11 cellular contexts compared by ENCODE assay signal in genomic region chr1:19338323-19338762, GRCh38. TPM values are rescaled to one million over a fixed set of nuclear protein-coding genes. Genes with fewer than 3 reads are reported as not detected.
A peak's percentile ranks its signal among the peaks of the same experiment; 100 is the strongest.
DNase-seq lines count a peak whose midpoint lies in the region; ATAC-seq and TF ChIP-seq lines count a peak whose summit lies in the region.
"Had no signal": no experiment of that assay in that cellular context is flagged by ENCODE, and none has a peak within 500 bp of the region (broad histone marks: within the 10 kb centered on the region; RNA-seq: fewer than 3 reads in every experiment).

No MANE protein-coding gene starts in this region.

- no peak overlapping the region for H2AK5ac ChIP-seq in H9 (ENCODE audit: insufficient read length, low read length)

- H2BK12ac ChIP-seq in H9 (ENCODE audit: insufficient read length, low read depth, low read length), result no peak overlapping the region

- ATAC-seq in mucosa of descending colon (peak; percentile 18), sciatic nerve (no peak), HG02970 (IDR thresholded peaks at IDR 0.05; ENCODE audit: low FRiP score, unreplicated experiment) (no peak), GM19035 (IDR thresholded peaks at IDR 0.05; ENCODE audit: unreplicated experiment) (no peak)

- no peak overlapping the region for H3K4ac ChIP-seq in H9 (ENCODE audit: low read depth, low read length)

- H4K91ac ChIP-seq in H9 (ENCODE audit: insufficient read length, low read depth, low read length), result peak overlapping the region; percentile 40

- H3K9ac ChIP-seq in H9 (ENCODE audit: extremely low read depth, insufficient read length, low read length), result no peak overlapping the region
- H3K9ac ChIP-seq in endodermal cell (ENCODE audit: extremely low read depth, low read length, poor library complexity, severe bottlenecking), result no peak overlapping the region
- H3K9ac ChIP-seq in Karpas-422 (ENCODE audit: low read length), result no peak overlapping the region

- no CpG with 5 or more reads among the region's 27 CpGs for WGBS in H9 (ENCODE audit: extremely low coverage, insufficient read length, low lambda C conversion rate)
- WGBS in endodermal cell (ENCODE audit: insufficient coverage in 1 of 2, insufficient read length in 1 of 2), 2 experiments, result 88 to 95% methylated on average over 17 to 27 of the region's 27 CpGs

- no peaks in the 10 kb centered on the region for H3K27me3 Mint-ChIP-seq in H9 (ENCODE audit: low read depth)
- no peaks in the 10 kb centered on the region for H3K27me3 Mint-ChIP-seq in endodermal cell (ENCODE audit: insufficient read depth)

- H4K5ac ChIP-seq in H9 (ENCODE audit: insufficient read length, low read depth, low read length), result peak overlapping the region; percentile 13

- H3K27ac Mint-ChIP-seq in H9 (peak overlapping the region; percentile 97 to 98 (median 98)), endodermal cell (peak overlapping the region; percentile 94)

- no peak overlapping the region for H2BK20ac ChIP-seq in H9 (ENCODE audit: low read depth, low read length, poor library complexity, severe bottlenecking)

- H3K18ac ChIP-seq in H9 (ENCODE audit: insufficient read length, low read depth, low read length), result peak overlapping the region; percentile 78

- H3K79me2 ChIP-seq in H9 (ENCODE audit: insufficient read depth, low read length) (no peaks in the 10 kb centered on the region), Karpas-422 (ENCODE audit: low read length) (0 out of 2 replicates have a peak, but pooled peaks cover 3% of the 10 kb centered on the region)

- H4K20me1 ChIP-seq in H9 (ENCODE audit: control insufficient read depth, insufficient read depth, insufficient read length), result no peaks in the 10 kb centered on the region
- no peaks in the 10 kb centered on the region for H4K20me1 ChIP-seq in Karpas-422 (ENCODE audit: insufficient read depth, low read depth, low read length)

- H3K27me3 ChIP-seq in H9 (ENCODE audit: insufficient read depth, low read length), result no peaks in the 10 kb centered on the region
- H3K27me3 ChIP-seq in endodermal cell (ENCODE audit: control insufficient read depth, insufficient read depth, low read length, poor library complexity, severe bottlenecking), result no peaks in the 10 kb centered on the region
- H3K27me3 ChIP-seq in Karpas-422 (ENCODE audit: low read length), result no peaks in the 10 kb centered on the region

- H3K9me2 ChIP-seq in Karpas-422 (replicated peaks; ENCODE audit: insufficient read depth, low read length), result no peaks in the 10 kb centered on the region

- H3K9me3 Mint-ChIP-seq in H9, result no peaks in the 10 kb centered on the region
- no peaks in the 10 kb centered on the region for H3K9me3 Mint-ChIP-seq in endodermal cell

- TF ChIP-seq CTCF in H9 (conservative IDR thresholded peaks at IDR 0.05) (peak; percentile 74), endodermal cell (conservative IDR thresholded peaks at IDR 0.05) (peak; percentile 80), mucosa of descending colon (IDR thresholded peaks at IDR 0.05) (no peak)

- H2BK120ac ChIP-seq in H9 (ENCODE audit: low read depth, low read length, poor library complexity, severe bottlenecking), result no peak overlapping the region

- peaks cover 22 to 35% of the 10 kb centered on the region in 2 experiments for H3K4me1 Mint-ChIP-seq in H9
- peaks cover 6% of the 10 kb centered on the region for H3K4me1 Mint-ChIP-seq in endodermal cell

- H3K4me3 Mint-ChIP-seq in H9, result peak overlapping the region in 1 of 2 experiments; percentile 34; a peak in 4 of 5 replicates
- H3K4me3 Mint-ChIP-seq in endodermal cell, result peak overlapping the region; percentile 33

- no peak overlapping the region for H3T11ph ChIP-seq in H9 (ENCODE audit: low read length)

- intact Hi-C loops in mucosa of descending colon (cut with DNase I, micrococcal nuclease), result no loop called here
- intact Hi-C loops in sciatic nerve (cut with DNase I), result no loop called here

- no peak overlapping the region for H4K8ac ChIP-seq in H9 (replicated peaks; ENCODE audit: insufficient read length, low read depth, low read length)

- no peak overlapping the region for H2AFZ ChIP-seq in H9 (ENCODE audit: low read length)
- no peak overlapping the region for H2AFZ ChIP-seq in Karpas-422 (ENCODE audit: low read length)

- peak overlapping the region; percentile 25 for H3K4me2 ChIP-seq in H9 (ENCODE audit: insufficient read depth, insufficient read length, low read length)
- H3K4me2 ChIP-seq in Karpas-422 (ENCODE audit: low read depth, low read length, poor library complexity, severe bottlenecking), result no peak overlapping the region

- H3K36me3 ChIP-seq in endodermal cell (ENCODE audit: control insufficient read depth, insufficient read depth, low read length), result peaks cover 35% of the 10 kb centered on the region
- peaks cover 6% of the 10 kb centered on the region for H3K36me3 ChIP-seq in mucosa of descending colon (ENCODE audit: low read depth)
- no peaks in the 10 kb centered on the region; the same call in none of the 2 replicates for H3K36me3 ChIP-seq in Karpas-422 (ENCODE audit: insufficient read depth, low read length)

- H3K9me3 ChIP-seq in H9 (ENCODE audit: control insufficient read depth, low read depth, low read length) (no peaks in the 10 kb centered on the region), endodermal cell (ENCODE audit: control insufficient read depth, low read length) (no peaks in the 10 kb centered on the region), mucosa of descending colon (no peaks in the 10 kb centered on the region), Karpas-422 (ENCODE audit: low read length) (no peaks in the 10 kb centered on the region)

- H2BK5ac ChIP-seq in H9 (ENCODE audit: insufficient read length, low read length), result no peak overlapping the region

- DNase-seq in H9 (peak; percentile 91), NCI-H69 (lab: John Stamatoyannopoulos, UW) (peak; percentile 83), endodermal cell (peak; percentile 94), mucosa of descending colon (peak in 1 of 3 donors; percentile 28), Karpas-422 (no peak), sciatic nerve (ENCODE audit: low spot score) (no peak)
- DNase-seq: cortex of kidney, DMS79 treated with DMSO at 0.1 percent for 48 hours, T-helper 2 cell had no signal

- H3K14ac ChIP-seq in H9 (ENCODE audit: insufficient read depth, low read length), result peak overlapping the region; percentile 74

- H3K36me3 Mint-ChIP-seq in H9 (ENCODE audit: insufficient read depth in 1 of 3, low read depth in 3 of 3) (peaks cover 6 to 45% (median 12%) of the 10 kb centered on the region in 3 experiments), endodermal cell (ENCODE audit: low read depth) (peaks cover 33% of the 10 kb centered on the region)

- H3K27ac ChIP-seq in H9 (ENCODE audit: insufficient read length, low read depth, low read length) (peak overlapping the region; percentile 20), endodermal cell (ENCODE audit: low read depth, low read length) (no peak overlapping the region), Karpas-422 (ENCODE audit: low read length) (no peak overlapping the region)

- H3K4me3 ChIP-seq in endodermal cell (ENCODE audit: low read length), result no peak overlapping the region
- H3K4me3 ChIP-seq in mucosa of descending colon, result no peak overlapping the region
- H3K4me3 ChIP-seq in Karpas-422 (ENCODE audit: low read length), result no peak overlapping the region

- no peak overlapping the region for H3K23ac ChIP-seq in H9 (ENCODE audit: insufficient read length, low read depth, low read length)

- H3K23me2 ChIP-seq in H9 (ENCODE audit: insufficient read length, low read depth, low read length, poor library complexity, severe bottlenecking), result no peaks in the 10 kb centered on the region

- H3K79me1 ChIP-seq in H9 (ENCODE audit: insufficient read depth, low read depth, low read length, poor library complexity, severe bottlenecking), result no peaks in the 10 kb centered on the region

- H3K4me1 ChIP-seq in H9 (ENCODE audit: insufficient read depth, low read length) (peaks cover 2% of the 10 kb centered on the region; the same call in 1 of the 2 replicates), endodermal cell (ENCODE audit: control insufficient read depth, insufficient read depth, low read length) (no peaks in the 10 kb centered on the region), mucosa of descending colon (ENCODE audit: low read depth) (no peaks in the 10 kb centered on the region), Karpas-422 (ENCODE audit: low read length) (no peaks in the 10 kb centered on the region)

- H3K56ac ChIP-seq in H9 (ENCODE audit: insufficient read length, low read depth, low read length), result no peak overlapping the region

- H2BK15ac ChIP-seq in H9 (ENCODE audit: low read depth, low read length), result no peak overlapping the region

RNA-seq across cellular contexts. Expression of gene SLC66A1, which starts 26.2 kb away (rescaled TPM):
- total RNA-seq in H9 (2021), result 22.5 TPM in 2 replicates
- 10 to 100 TPM; 20.8 to 22.6 TPM for total RNA-seq in endodermal cell
- polyA plus RNA-seq in endodermal cell (2013, experiment 1 of 2), result 20.0 TPM
- polyA plus RNA-seq in endodermal cell (2013, experiment 2 of 2), result 18.9 TPM
- 10 to 100 TPM; 11.3 to 16.2 (median 13.6) TPM for total RNA-seq in mucosa of descending colon
- total RNA-seq in Karpas-422 (2014; rRNA removed; shearing (Covaris generic); ENCODE audit: low replicate concordance), result 11.6 and 14.5 TPM in 2 replicates
- 10.8 TPM for total RNA-seq in sciatic nerve

RNA-seq across cellular contexts. Expression of gene AKR7A2, which starts 26.4 kb away (rescaled TPM):
- total RNA-seq in H9 (2021) (48.0 and 50.3 TPM in 2 replicates), endodermal cell (10 to 100 TPM; 47.8 to 66.1 TPM), mucosa of descending colon (10 to 100 TPM; 57.9 to 85.2 (median 72.1) TPM), sciatic nerve (35.8 TPM)
- 53.1 TPM for polyA plus RNA-seq in endodermal cell (2013, experiment 1 of 2)
- polyA plus RNA-seq in endodermal cell (2013, experiment 2 of 2), result 52.3 TPM
- 122 and 161 TPM in 2 replicates for total RNA-seq in Karpas-422 (2014; rRNA removed; shearing (Covaris generic); ENCODE audit: low replicate concordance)

RNA-seq across cellular contexts. Expression of gene AKR7A3, which starts 49.8 kb away (rescaled TPM):
- total RNA-seq in H9 (2021), result 0.74 and 0.81 TPM in 2 replicates
- total RNA-seq in endodermal cell, result 1 to 10 TPM in 1 of 2 donors, under 1 TPM in 1; 0.92 to 2.0 TPM
- 0.85 TPM for polyA plus RNA-seq in endodermal cell (2013, experiment 1 of 2)
- polyA plus RNA-seq in endodermal cell (2013, experiment 2 of 2), result 1.2 TPM
- 10 to 100 TPM; 40.9 to 97.8 (median 93.7) TPM for total RNA-seq in mucosa of descending colon
- 0.41 and 1.2 TPM in 2 replicates for total RNA-seq in Karpas-422 (2014; rRNA removed; shearing (Covaris generic); ENCODE audit: low replicate concordance)
- 1.6 TPM for total RNA-seq in sciatic nerve

Comparison
In these comparisons a context has a peak if more than half of its experiments do, and no peak if none do; other contexts are left out.
1. DNase-seq: peak in H9 (single experiment), NCI-H69 (single experiment) and endodermal cell (single experiment); none in Karpas-422 (single experiment) and sciatic nerve (single experiment).
2. RNA of gene AKR7A3, which starts 49.8 kb away (total RNA-seq): 40.9 to 97.8 TPM in mucosa of descending colon; 0.92 to 2.0 TPM in endodermal cell, 1.6 TPM in sciatic nerve (single experiment), 0.74 to 0.81 TPM in H9 and 0.41 to 1.2 TPM in Karpas-422; every median in the first group is over 10 times any median in the second.